In genomic region chr2:196959750-196960392, GRCh38 we compare ENCODE assay signal across 14 cellular contexts. TPM values are rescaled to one million over a fixed set of nuclear protein-coding genes. Genes with fewer than 3 reads are reported as not detected.
DNase-seq lines count a peak whose midpoint lies in the region; ATAC-seq and TF ChIP-seq lines count a peak whose summit lies in the region.
"Had no signal": no experiment of that assay in that cellular context is flagged by ENCODE, and none has a peak within 500 bp of the region (broad histone marks: within the 10 kb centered on the region; RNA-seq: fewer than 3 reads in every experiment).

No MANE protein-coding gene starts in this region.

- no peak for TF ChIP-seq EP300 in gastroesophageal sphincter (IDR thresholded peaks at IDR 0.05)

- peaks cover 12 to 18% (median 13%) of the 10 kb centered on the region in 3 donors for H3K4me1 Mint-ChIP-seq in CD8-positive, alpha-beta memory T cell
- peaks cover 0 to 20% (median 1%) of the 10 kb centered on the region in 4 donors for H3K4me1 Mint-ChIP-seq in naive thymus-derived CD8-positive, alpha-beta T cell
- H3K4me1 Mint-ChIP-seq in activated CD4-positive, alpha-beta memory T cell treated with anti-CD3 and anti-CD28 coated beads, Interleukin-2, amount 10 ng/mL, durations not matched to agents 7 days and 5 days, result peaks cover 37% of the 10 kb centered on the region

- peaks cover 0 to 4% (median 0%) of the 10 kb centered on the region in 3 donors for H3K36me3 Mint-ChIP-seq in CD8-positive, alpha-beta memory T cell
- H3K36me3 Mint-ChIP-seq in naive thymus-derived CD8-positive, alpha-beta T cell, result peaks cover 0 to 13% (median 13%) of the 10 kb centered on the region in 3 donors
- H3K36me3 Mint-ChIP-seq in activated CD4-positive, alpha-beta memory T cell treated with anti-CD3 and anti-CD28 coated beads, Interleukin-2, amount 10 ng/mL, durations not matched to agents 7 days and 5 days (ENCODE audit: low read depth), result peaks cover 15% of the 10 kb centered on the region

- H3K36me3 ChIP-seq in mucosa of descending colon (ENCODE audit: low read depth) (no peaks in the 10 kb centered on the region), gastroesophageal sphincter (no peaks in the 10 kb centered on the region)
- no peaks in the 10 kb centered on the region for H3K36me3 ChIP-seq in CD8-positive, alpha-beta memory T cell (ENCODE audit: insufficient read depth, low read length)
- H3K36me3 ChIP-seq: thoracic aorta had no signal

- CTCF ChIA-PET in CD8-positive, alpha-beta memory T cell (lab: Charles Lee), result no interaction called here
- CTCF ChIA-PET in activated CD4-positive, alpha-beta memory T cell treated with anti-CD3 and anti-CD28 coated beads, Interleukin-2, amount 10 ng/mL, durations not matched to agents 7 days and 5 days (lab: Charles Lee), result no interaction called here

- intact Hi-C loops in mucosa of descending colon (cut with DNase I, micrococcal nuclease), result loop anchor here in 1 of 2 donors (5.0 kb wide), 1 partner anchor 882 kb away; no protein-coding TSS in a partner anchor

- WGBS in gastroesophageal sphincter (ENCODE audit: low coverage in 1 of 2), 2 donors, result 58 to 87% methylated on average over 3 of the region's 4 CpGs

- H3K4me1 ChIP-seq in mucosa of descending colon (ENCODE audit: low read depth) (no peaks in the 10 kb centered on the region), gastroesophageal sphincter (no peaks in the 10 kb centered on the region)
- H3K4me1 ChIP-seq in CD8-positive, alpha-beta memory T cell (ENCODE audit: insufficient read depth, low read length), result no peaks in the 10 kb centered on the region

- H3K27me3 Mint-ChIP-seq in CD8-positive, alpha-beta memory T cell, result peaks cover 0 to 4% of the 10 kb centered on the region in 2 donors
- H3K27me3 Mint-ChIP-seq in naive thymus-derived CD8-positive, alpha-beta T cell, result peaks cover 0 to 3% (median 0%) of the 10 kb centered on the region in 5 donors
- H3K27me3 Mint-ChIP-seq in activated CD4-positive, alpha-beta memory T cell treated with anti-CD3 and anti-CD28 coated beads, Interleukin-2, amount 10 ng/mL, durations not matched to agents 7 days and 5 days, result no peaks in the 10 kb centered on the region

- H3K9me3 ChIP-seq in mucosa of descending colon (no peaks in the 10 kb centered on the region), gastroesophageal sphincter (no peaks in the 10 kb centered on the region)
- no peaks in the 10 kb centered on the region for H3K9me3 ChIP-seq in CD8-positive, alpha-beta memory T cell (ENCODE audit: low read length)
- H3K9me3 ChIP-seq: thoracic aorta had no signal

- ATAC-seq in mucosa of descending colon, result peak; percentile 46
- ATAC-seq in gastroesophageal sphincter, result no peak
- ATAC-seq in naive thymus-derived CD8-positive, alpha-beta T cell, result no peak

- no peak overlapping the region for H3K27ac ChIP-seq in gastroesophageal sphincter
- no peak overlapping the region for H3K27ac ChIP-seq in CD8-positive, alpha-beta memory T cell (ENCODE audit: low read depth, low read length)
- H3K27ac ChIP-seq: thoracic aorta had no signal

- no peak overlapping the region for H3K4me3 Mint-ChIP-seq in CD8-positive, alpha-beta memory T cell
- H3K4me3 Mint-ChIP-seq in naive thymus-derived CD8-positive, alpha-beta T cell, result no peak overlapping the region
- H3K4me3 Mint-ChIP-seq in activated CD4-positive, alpha-beta memory T cell treated with anti-CD3 and anti-CD28 coated beads, Interleukin-2, amount 10 ng/mL, durations not matched to agents 7 days and 5 days, result no peak overlapping the region

- H3K27me3 ChIP-seq in gastroesophageal sphincter, result no peaks in the 10 kb centered on the region
- no peaks in the 10 kb centered on the region for H3K27me3 ChIP-seq in CD8-positive, alpha-beta memory T cell (ENCODE audit: insufficient read depth, low read length, poor library complexity, severe bottlenecking)

- no peak overlapping the region for H3K27ac Mint-ChIP-seq in CD8-positive, alpha-beta memory T cell
- no peak overlapping the region for H3K27ac Mint-ChIP-seq in naive thymus-derived CD8-positive, alpha-beta T cell
- no peak overlapping the region for H3K27ac Mint-ChIP-seq in activated CD4-positive, alpha-beta memory T cell treated with anti-CD3 and anti-CD28 coated beads, Interleukin-2, amount 10 ng/mL, durations not matched to agents 7 days and 5 days
- H3K27ac Mint-ChIP-seq: activated T-helper 2 cell treated with anti-CD3 and anti-CD28 coated beads, Interferon-gamma antibody, Interleukin-2, Interleukin-4, amounts not matched to agents 10 μg/mL and 5 μg/mL and 100 μg/mL, durations not matched to agents 14 hours and 24 hours and 36 hours had no signal

- POLR2A ChIA-PET in CD8-positive, alpha-beta memory T cell (lab: Charles Lee), result interaction anchor here (0.6 kb wide), 1 partner anchor 35 kb away, joined by 4 read pairs; no protein-coding TSS in a partner anchor
- POLR2A ChIA-PET in naive thymus-derived CD8-positive, alpha-beta T cell (lab: Charles Lee), result no interaction called here
- POLR2A ChIA-PET in activated CD4-positive, alpha-beta memory T cell treated with anti-CD3 and anti-CD28 coated beads, Interleukin-2, amount 10 ng/mL, durations not matched to agents 7 days and 5 days (lab: Charles Lee), result interaction anchor here (3.1 kb wide), 1 partner anchor 32 kb away, joined by 8 read pairs; no protein-coding TSS in a partner anchor

- H3K4me3 ChIP-seq in mucosa of descending colon, result no peak overlapping the region
- H3K4me3 ChIP-seq in gastroesophageal sphincter, result no peak overlapping the region
- no peak overlapping the region for H3K4me3 ChIP-seq in CD8-positive, alpha-beta memory T cell (ENCODE audit: low read length)
- H3K4me3 ChIP-seq: thoracic aorta had no signal

- H3K9me3 Mint-ChIP-seq in CD8-positive, alpha-beta memory T cell, result no peaks in the 10 kb centered on the region
- peaks cover 0 to 3% (median 0%) of the 10 kb centered on the region in 9 donors for H3K9me3 Mint-ChIP-seq in naive thymus-derived CD8-positive, alpha-beta T cell
- H3K9me3 Mint-ChIP-seq in activated CD4-positive, alpha-beta memory T cell treated with anti-CD3 and anti-CD28 coated beads, Interleukin-2, amount 10 ng/mL, durations not matched to agents 7 days and 5 days, result peaks cover 9% of the 10 kb centered on the region

- no peak for TF ChIP-seq CTCF in mucosa of descending colon (IDR thresholded peaks at IDR 0.05)
- no peak for TF ChIP-seq CTCF in gastroesophageal sphincter (IDR thresholded peaks at IDR 0.05)

- DNase-seq in DMS53 (lab: John Stamatoyannopoulos, UW) (peak; percentile 60), NCI-H510A (lab: John Stamatoyannopoulos, UW) (peak; percentile 9), fibroblast of gingiva (ENCODE audit: low read depth) (peak; percentile 65), mucosa of descending colon (no peak)
- DNase-seq in CD8-positive, alpha-beta memory T cell, result no peak
- DNase-seq in naive thymus-derived CD8-positive, alpha-beta T cell, result no peak
- no peak for DNase-seq in activated CD4-positive, alpha-beta memory T cell treated with anti-CD3 and anti-CD28 coated beads, Interleukin-2, amount 10 ng/mL, durations not matched to agents 7 days and 5 days
- DNase-seq: activated CD8-positive, alpha-beta memory T cell treated with anti-CD3 and anti-CD28 coated beads for 24 hours; NCI-H2107; RPMI8226; stimulated activated CD4-positive, alpha-beta T cell treated with anti-CD3 and anti-CD28 coated beads, Interleukin-4, amount 100 ng/mL, for 1 hour had no signal

- no peak for TF ChIP-seq POLR2A in gastroesophageal sphincter (IDR thresholded peaks at IDR 0.05)

RNA-seq across cellular contexts. Expression of gene PGAP1, which starts 33.4 kb away (rescaled TPM):
- total RNA-seq in mucosa of descending colon (10 to 100 TPM; 14.0 to 22.1 (median 15.5) TPM), gastroesophageal sphincter (10 to 100 TPM in 1 of 4 donors, 1 to 10 TPM in 3; 4.3 to 10.2 (median 6.9) TPM)
- total RNA-seq in CD8-positive, alpha-beta memory T cell, result 1 to 10 TPM; 7.1 to 8.7 TPM
- polyA plus RNA-seq in CD8-positive, alpha-beta memory T cell, result 1.5 TPM
- total RNA-seq in naive thymus-derived CD8-positive, alpha-beta T cell, result 1 to 10 TPM; 7.5 to 9.7 TPM
- polyA plus RNA-seq in naive thymus-derived CD8-positive, alpha-beta T cell, result 1 to 10 TPM in 1 of 3 donors, under 1 TPM in 2; 0.64 to 1.6 (median 0.67) TPM
- total RNA-seq in activated CD4-positive, alpha-beta memory T cell treated with anti-CD3 and anti-CD28 coated beads, Interleukin-2, amount 10 ng/mL, durations not matched to agents 7 days and 5 days, result 10 to 100 TPM; 53.6 to 63.6 TPM

Comparison
In these comparisons a context has a peak if more than half of its experiments do, and no peak if none do; other contexts are left out.
1. DNase-seq: peak in DMS53 (single experiment), NCI-H510A (single experiment) and fibroblast of gingiva (single experiment); none in mucosa of descending colon (0 of 3), CD8-positive, alpha-beta memory T cell (0 of 5), naive thymus-derived CD8-positive, alpha-beta T cell (0 of 10) and activated CD4-positive, alpha-beta memory T cell treated with anti-CD3 and anti-CD28 coated beads, Interleukin-2, amount 10 ng/mL, durations not matched to agents 7 days and 5 days (single experiment).